1 cellular context compared by ENCODE assay signal in the genomic region with DNA sequence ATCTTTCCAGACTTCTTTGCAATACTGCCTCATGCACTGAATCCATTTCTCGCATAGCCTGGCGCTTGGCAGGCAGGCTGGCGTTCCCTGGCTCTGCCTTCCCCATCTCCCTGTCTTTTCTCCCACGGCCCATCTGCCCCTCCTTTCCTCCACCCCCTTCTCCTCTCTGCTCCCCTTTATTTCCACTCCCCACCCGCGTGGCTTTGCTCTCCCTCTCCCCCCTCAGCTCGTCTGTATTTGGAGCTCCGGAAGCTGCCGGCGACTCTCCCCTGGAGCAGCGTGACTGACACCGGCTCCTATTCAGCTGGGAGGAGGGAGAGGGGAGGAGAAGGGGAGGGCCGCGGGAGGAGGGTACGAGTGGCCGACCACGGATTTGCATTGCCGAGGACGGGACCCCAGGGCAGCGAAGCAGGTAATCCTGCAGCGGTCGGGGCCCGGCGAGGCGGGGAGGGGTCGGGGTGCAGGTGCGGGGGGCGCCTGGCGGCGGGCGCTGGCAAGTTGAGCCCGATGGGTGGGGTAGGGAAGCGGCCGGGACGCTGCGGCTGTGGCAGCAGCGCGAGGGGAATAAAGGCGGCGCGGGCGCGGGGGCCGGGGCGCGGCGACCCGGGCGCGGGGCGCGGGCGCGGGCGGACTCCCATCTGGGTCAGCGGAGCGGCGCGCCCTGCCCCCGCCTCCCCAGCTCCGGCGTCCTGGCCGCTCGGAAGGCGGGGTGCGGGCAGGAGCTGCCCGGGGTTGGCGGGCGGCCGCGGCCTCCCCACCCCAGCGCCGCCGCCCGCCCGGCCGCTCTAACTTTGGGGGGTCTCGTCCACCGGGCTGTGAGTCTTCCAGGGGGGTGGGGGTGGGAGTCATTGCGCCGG.
TF ChIP-seq lines count a peak whose summit lies in the region.

A gene with protein sequence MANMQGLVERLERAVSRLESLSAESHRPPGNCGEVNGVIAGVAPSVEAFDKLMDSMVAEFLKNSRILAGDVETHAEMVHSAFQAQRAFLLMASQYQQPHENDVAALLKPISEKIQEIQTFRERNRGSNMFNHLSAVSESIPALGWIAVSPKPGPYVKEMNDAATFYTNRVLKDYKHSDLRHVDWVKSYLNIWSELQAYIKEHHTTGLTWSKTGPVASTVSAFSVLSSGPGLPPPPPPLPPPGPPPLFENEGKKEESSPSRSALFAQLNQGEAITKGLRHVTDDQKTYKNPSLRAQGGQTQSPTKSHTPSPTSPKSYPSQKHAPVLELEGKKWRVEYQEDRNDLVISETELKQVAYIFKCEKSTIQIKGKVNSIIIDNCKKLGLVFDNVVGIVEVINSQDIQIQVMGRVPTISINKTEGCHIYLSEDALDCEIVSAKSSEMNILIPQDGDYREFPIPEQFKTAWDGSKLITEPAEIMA (plus strand): TSS at position 261 of the 857 bp plus-strand sequence. CDS start 27,961 bp downstream, outside the sequence.

TF ChIP-seq in HepG2, 621 proteins besides CTCF, POLR2A, EP300 and RAD21 (continued from another document and continues in another):
- TF ChIP-seq, protein P1, sequence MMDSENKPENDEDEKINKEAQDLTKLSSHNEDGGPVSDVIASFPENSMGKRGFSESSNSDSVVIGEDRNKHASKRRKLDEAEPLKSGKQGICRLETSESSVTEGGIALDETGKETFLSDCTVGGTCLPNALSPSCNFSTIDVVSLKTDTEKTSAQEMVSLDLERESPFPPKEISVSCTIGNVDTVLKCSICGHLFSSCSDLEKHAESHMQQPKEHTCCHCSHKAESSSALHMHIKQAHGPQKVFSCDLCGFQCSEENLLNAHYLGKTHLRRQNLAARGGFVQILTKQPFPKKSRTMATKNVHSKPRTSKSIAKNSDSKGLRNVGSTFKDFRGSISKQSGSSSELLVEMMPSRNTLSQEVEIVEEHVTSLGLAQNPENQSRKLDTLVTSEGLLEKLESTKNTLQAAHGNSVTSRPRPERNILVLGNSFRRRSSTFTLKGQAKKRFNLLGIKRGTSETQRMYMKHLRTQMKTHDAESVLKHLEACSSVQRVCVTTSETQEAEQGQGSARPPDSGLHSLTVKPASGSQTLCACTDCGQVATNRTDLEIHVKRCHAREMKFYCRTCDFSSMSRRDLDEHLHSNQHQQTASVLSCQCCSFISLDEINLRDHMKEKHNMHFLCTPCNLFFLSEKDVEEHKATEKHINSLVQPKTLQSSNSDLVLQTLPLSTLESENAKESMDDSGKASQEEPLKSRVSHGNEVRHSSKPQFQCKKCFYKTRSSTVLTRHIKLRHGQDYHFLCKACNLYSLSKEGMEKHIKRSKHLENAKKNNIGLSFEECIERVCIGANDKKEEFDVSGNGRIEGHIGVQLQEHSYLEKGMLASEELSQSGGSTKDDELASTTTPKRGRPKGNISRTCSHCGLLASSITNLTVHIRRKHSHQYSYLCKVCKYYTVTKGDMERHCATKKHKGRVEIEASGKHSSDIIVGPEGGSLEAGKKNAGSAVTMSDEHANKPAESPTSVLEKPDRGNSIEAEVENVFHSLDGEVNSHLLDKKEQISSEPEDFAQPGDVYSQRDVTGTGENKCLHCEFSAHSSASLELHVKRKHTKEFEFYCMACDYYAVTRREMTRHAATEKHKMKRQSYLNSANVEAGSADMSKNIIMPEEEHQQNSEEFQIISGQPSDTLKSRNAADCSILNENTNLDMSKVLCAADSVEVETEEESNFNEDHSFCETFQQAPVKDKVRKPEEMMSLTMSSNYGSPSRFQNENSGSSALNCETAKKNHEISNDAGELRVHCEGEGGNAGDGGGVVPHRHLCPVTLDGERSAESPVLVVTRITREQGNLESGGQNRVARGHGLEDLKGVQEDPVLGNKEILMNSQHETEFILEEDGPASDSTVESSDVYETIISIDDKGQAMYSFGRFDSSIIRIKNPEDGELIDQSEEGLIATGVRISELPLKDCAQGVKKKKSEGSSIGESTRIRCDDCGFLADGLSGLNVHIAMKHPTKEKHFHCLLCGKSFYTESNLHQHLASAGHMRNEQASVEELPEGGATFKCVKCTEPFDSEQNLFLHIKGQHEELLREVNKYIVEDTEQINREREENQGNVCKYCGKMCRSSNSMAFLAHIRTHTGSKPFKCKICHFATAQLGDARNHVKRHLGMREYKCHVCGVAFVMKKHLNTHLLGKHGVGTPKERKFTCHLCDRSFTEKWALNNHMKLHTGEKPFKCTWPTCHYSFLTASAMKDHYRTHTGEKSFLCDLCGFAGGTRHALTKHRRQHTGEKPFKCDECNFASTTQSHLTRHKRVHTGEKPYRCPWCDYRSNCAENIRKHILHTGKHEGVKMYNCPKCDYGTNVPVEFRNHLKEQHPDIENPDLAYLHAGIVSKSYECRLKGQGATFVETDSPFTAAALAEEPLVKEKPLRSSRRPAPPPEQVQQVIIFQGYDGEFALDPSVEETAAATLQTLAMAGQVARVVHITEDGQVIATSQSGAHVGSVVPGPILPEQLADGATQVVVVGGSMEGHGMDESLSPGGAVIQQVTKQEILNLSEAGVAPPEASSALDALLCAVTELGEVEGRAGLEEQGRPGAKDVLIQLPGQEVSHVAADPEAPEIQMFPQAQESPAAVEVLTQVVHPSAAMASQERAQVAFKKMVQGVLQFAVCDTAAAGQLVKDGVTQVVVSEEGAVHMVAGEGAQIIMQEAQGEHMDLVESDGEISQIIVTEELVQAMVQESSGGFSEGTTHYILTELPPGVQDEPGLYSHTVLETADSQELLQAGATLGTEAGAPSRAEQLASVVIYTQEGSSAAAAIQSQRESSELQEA (CRISPR knock-in tag; IDR thresholded peaks at IDR 0.05; ENCODE audit: not compliant biosample characterization): peak; percentile 61
- TF ChIP-seq, protein P2, sequence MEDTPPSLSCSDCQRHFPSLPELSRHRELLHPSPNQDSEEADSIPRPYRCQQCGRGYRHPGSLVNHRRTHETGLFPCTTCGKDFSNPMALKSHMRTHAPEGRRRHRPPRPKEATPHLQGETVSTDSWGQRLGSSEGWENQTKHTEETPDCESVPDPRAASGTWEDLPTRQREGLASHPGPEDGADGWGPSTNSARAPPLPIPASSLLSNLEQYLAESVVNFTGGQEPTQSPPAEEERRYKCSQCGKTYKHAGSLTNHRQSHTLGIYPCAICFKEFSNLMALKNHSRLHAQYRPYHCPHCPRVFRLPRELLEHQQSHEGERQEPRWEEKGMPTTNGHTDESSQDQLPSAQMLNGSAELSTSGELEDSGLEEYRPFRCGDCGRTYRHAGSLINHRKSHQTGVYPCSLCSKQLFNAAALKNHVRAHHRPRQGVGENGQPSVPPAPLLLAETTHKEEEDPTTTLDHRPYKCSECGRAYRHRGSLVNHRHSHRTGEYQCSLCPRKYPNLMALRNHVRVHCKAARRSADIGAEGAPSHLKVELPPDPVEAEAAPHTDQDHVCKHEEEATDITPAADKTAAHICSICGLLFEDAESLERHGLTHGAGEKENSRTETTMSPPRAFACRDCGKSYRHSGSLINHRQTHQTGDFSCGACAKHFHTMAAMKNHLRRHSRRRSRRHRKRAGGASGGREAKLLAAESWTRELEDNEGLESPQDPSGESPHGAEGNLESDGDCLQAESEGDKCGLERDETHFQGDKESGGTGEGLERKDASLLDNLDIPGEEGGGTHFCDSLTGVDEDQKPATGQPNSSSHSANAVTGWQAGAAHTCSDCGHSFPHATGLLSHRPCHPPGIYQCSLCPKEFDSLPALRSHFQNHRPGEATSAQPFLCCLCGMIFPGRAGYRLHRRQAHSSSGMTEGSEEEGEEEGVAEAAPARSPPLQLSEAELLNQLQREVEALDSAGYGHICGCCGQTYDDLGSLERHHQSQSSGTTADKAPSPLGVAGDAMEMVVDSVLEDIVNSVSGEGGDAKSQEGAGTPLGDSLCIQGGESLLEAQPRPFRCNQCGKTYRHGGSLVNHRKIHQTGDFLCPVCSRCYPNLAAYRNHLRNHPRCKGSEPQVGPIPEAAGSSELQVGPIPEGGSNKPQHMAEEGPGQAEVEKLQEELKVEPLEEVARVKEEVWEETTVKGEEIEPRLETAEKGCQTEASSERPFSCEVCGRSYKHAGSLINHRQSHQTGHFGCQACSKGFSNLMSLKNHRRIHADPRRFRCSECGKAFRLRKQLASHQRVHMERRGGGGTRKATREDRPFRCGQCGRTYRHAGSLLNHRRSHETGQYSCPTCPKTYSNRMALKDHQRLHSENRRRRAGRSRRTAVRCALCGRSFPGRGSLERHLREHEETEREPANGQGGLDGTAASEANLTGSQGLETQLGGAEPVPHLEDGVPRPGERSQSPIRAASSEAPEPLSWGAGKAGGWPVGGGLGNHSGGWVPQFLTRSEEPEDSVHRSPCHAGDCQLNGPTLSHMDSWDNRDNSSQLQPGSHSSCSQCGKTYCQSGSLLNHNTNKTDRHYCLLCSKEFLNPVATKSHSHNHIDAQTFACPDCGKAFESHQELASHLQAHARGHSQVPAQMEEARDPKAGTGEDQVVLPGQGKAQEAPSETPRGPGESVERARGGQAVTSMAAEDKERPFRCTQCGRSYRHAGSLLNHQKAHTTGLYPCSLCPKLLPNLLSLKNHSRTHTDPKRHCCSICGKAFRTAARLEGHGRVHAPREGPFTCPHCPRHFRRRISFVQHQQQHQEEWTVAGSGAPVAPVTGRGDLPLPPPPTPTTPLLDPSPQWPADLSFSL (CRISPR knock-in tag; IDR thresholded peaks at IDR 0.05): peak; percentile 29; the same call in 1 of the 2 replicates
- TF ChIP-seq, protein P3, sequence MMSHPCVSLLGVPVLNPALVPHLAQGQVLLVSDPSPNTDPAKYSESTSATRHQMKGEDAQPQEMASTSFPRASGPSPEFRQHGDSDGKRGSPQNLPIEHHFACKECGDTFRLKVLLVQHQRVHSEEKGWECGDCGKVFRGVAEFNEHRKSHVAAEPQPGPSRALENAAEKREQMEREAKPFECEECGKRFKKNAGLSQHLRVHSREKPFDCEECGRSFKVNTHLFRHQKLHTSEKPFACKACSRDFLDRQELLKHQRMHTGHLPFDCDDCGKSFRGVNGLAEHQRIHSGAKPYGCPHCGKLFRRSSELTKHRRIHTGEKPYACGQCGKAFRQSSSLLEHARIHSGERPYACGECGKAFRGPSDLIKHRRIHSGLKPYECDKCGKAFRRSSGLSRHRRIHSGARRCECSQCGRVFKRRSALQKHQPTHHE (CRISPR knock-in tag; IDR thresholded peaks at IDR 0.05; ENCODE audit: borderline replicate concordance): no peak
- TF ChIP-seq ZNF251 (CRISPR knock-in tag; IDR thresholded peaks at IDR 0.05) (no peak), ZIK1 (CRISPR knock-in tag; IDR thresholded peaks at IDR 0.05; ENCODE audit: borderline replicate concordance, low read depth) (no peak), POLR2G (IDR thresholded peaks at IDR 0.05; ENCODE audit: low read depth, low read length) (peak; percentile 57; the same call in 1 of the 2 replicates), ZNF343 (CRISPR knock-in tag; IDR thresholded peaks at IDR 0.05) (0 out of 2 replicates have a peak, but pooled peaks have one; percentile 27), CHD2 (IDR thresholded peaks at IDR 0.05; ENCODE audit: low read depth, low read length) (no peak), SIX1 (CRISPR knock-in tag; IDR thresholded peaks at IDR 0.05; ENCODE audit: borderline replicate concordance) (no peak), ZFP37 (CRISPR knock-in tag; IDR thresholded peaks at IDR 0.05; ENCODE audit: borderline replicate concordance) (no peak), ZNF782 (CRISPR knock-in tag; IDR thresholded peaks at IDR 0.05; ENCODE audit: borderline replicate concordance) (no peak), ZC3H13 (CRISPR knock-in tag; IDR thresholded peaks at IDR 0.05) (peak; percentile 66; the same call in 1 of the 2 replicates), RBFOX2 (IDR thresholded peaks at IDR 0.05; ENCODE audit: low read depth, low read length) (peak; percentile 54; the same call in 1 of the 2 replicates), ZNF160 (CRISPR knock-in tag; IDR thresholded peaks at IDR 0.05) (no peak), NCOR1 (IDR thresholded peaks at IDR 0.05; ENCODE audit: borderline replicate concordance, low read length) (no peak), JARID2 (CRISPR knock-in tag; IDR thresholded peaks at IDR 0.05; ENCODE audit: insufficient replicate concordance) (no peak), TBL1XR1 (IDR thresholded peaks at IDR 0.05; ENCODE audit: borderline replicate concordance, low read length, partially characterized antibody) (no peak), ARHGAP35 (CRISPR knock-in tag; IDR thresholded peaks at IDR 0.05; ENCODE audit: borderline replicate concordance) (peak; percentile 77; the same call in 1 of the 2 replicates), ZNF839 (CRISPR knock-in tag; IDR thresholded peaks at IDR 0.05; ENCODE audit: borderline replicate concordance) (no peak), ZNF569 (CRISPR knock-in tag; IDR thresholded peaks at IDR 0.05; ENCODE audit: borderline replicate concordance) (no peak), BRD4 (CRISPR knock-in tag; IDR thresholded peaks at IDR 0.05) (no peak), MEF2D (CRISPR knock-in tag; IDR thresholded peaks at IDR 0.05) (no peak; the same call in 1 of the 2 replicates), PHF20 (CRISPR knock-in tag; IDR thresholded peaks at IDR 0.05) (no peak), NR2F6 (IDR thresholded peaks at IDR 0.05) (no peak), NR2F6 (CRISPR knock-in tag; IDR thresholded peaks at IDR 0.05) (no peak), ELF3 (CRISPR knock-in tag; IDR thresholded peaks at IDR 0.05) (peak; percentile 23; the same call in 1 of the 2 replicates), ZNF572 (CRISPR knock-in tag; IDR thresholded peaks at IDR 0.05) (peak; percentile 69)
- TF ChIP-seq, protein P4, sequence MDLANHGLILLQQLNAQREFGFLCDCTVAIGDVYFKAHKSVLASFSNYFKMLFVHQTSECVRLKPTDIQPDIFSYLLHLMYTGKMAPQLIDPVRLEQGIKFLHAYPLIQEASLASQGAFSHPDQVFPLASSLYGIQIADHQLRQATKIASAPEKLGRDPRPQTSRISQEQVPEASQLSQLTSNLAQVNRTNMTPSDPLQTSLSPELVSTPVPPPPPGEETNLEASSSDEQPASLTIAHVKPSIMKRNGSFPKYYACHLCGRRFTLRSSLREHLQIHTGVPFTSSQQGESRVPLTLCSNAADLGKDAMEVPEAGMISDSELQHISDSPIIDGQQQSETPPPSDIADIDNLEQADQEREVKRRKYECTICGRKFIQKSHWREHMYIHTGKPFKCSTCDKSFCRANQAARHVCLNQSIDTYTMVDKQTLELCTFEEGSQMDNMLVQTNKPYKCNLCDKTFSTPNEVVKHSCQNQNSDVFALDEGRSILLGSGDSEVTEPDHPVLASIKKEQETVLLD (CRISPR knock-in tag; IDR thresholded peaks at IDR 0.05; ENCODE audit: low read depth): peak; percentile 52; the same call in 1 of the 2 replicates
- TF ChIP-seq, protein P5, sequence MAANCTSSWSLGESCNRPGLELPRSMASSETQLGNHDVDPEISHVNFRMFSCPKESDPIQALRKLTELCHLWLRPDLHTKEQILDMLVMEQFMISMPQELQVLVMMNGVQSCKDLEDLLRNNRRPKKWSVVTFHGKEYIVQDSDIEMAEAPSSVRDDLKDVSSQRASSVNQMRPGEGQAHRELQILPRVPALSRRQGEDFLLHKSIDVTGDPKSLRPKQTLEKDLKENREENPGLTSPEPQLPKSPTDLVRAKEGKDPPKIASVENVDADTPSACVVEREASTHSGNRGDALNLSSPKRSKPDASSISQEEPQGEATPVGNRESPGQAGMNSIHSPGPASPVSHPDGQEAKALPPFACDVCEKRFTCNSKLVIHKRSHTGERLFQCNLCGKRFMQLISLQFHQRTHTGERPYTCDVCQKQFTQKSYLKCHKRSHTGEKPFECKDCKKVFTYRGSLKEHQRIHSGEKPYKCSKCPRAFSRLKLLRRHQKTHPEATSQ (CRISPR knock-in tag; IDR thresholded peaks at IDR 0.05; ENCODE audit: borderline replicate concordance): no peak
- TF ChIP-seq, protein P6, sequence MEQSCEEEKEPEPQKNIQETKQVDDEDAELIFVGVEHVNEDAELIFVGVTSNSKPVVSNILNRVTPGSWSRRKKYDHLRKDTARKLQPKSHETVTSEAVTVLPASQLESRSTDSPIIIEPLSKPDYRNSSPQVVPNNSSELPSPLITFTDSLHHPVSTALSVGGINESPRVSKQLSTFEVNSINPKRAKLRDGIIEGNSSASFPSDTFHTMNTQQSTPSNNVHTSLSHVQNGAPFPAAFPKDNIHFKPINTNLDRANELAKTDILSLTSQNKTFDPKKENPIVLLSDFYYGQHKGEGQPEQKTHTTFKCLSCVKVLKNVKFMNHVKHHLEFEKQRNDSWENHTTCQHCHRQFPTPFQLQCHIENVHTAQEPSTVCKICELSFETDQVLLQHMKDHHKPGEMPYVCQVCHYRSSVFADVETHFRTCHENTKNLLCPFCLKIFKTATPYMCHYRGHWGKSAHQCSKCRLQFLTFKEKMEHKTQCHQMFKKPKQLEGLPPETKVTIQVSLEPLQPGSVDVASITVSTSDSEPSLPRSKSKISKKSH (CRISPR knock-in tag; IDR thresholded peaks at IDR 0.05; ENCODE audit: borderline replicate concordance): no peak
